ENCODE assay signal across 12 cellular contexts in genomic region chr14:51963164-51963733, GRCh38. TPM values are rescaled to one million over a fixed set of nuclear protein-coding genes. Genes with fewer than 3 reads are reported as not detected.
A peak's percentile ranks its signal among the peaks of the same experiment; 100 is the strongest.
DNase-seq lines count a peak whose midpoint lies in the region; ATAC-seq and TF ChIP-seq lines count a peak whose summit lies in the region.
"Had no signal": no experiment of that assay in that cellular context is flagged by ENCODE, and none has a peak within 500 bp of the region (broad histone marks: within the 10 kb centered on the region; RNA-seq: fewer than 3 reads in every experiment).

No MANE protein-coding gene starts in this region.

- TF ChIP-seq EP300 in tibial nerve (IDR thresholded peaks at IDR 0.05): peak in 1 of 2 donors; percentile 57

- H3K4me1 ChIP-seq in left lung (no peaks in the 10 kb centered on the region), tibial nerve (peaks cover 0 to 41% (median 10%) of the 10 kb centered on the region in 4 donors), MM.1S (ENCODE audit: low read length) (no peaks in the 10 kb centered on the region)

- no peak for ATAC-seq in left lung
- no peak for ATAC-seq in GM18870 (IDR thresholded peaks at IDR 0.05; ENCODE audit: unreplicated experiment)
- no peak for ATAC-seq in HG02763 (IDR thresholded peaks at IDR 0.05; ENCODE audit: unreplicated experiment)

- peak overlapping the region; percentile 67 for H3K27ac Mint-ChIP-seq in activated naive CD4-positive, alpha-beta T cell treated with anti-CD3 and anti-CD28 coated beads, Interleukin-2, amount 10 ng/mL, durations not matched to agents 7 days and 5 days
- peak overlapping the region in 4 of 5 experiments; percentile 72 to 91 (median 78) for H3K27ac Mint-ChIP-seq in brain

- H2AFZ ChIP-seq in MM.1S (ENCODE audit: low read length): no peak overlapping the region

- 12 to 16% methylated on average over 5 of the region's 5 CpGs for WGBS in tibial nerve, 2 donors

- no peaks in the 10 kb centered on the region for H3K27me3 Mint-ChIP-seq in activated naive CD4-positive, alpha-beta T cell treated with anti-CD3 and anti-CD28 coated beads, Interleukin-2, amount 10 ng/mL, durations not matched to agents 7 days and 5 days
- H3K27me3 Mint-ChIP-seq in brain: no peaks in the 10 kb centered on the region

- intact Hi-C loops in left lung (cut with DNase I): no loop called here

- no peaks in the 10 kb centered on the region for H4K20me1 ChIP-seq in MM.1S (ENCODE audit: insufficient read depth, low read length)

- peaks cover 22% of the 10 kb centered on the region for H3K4me1 Mint-ChIP-seq in activated naive CD4-positive, alpha-beta T cell treated with anti-CD3 and anti-CD28 coated beads, Interleukin-2, amount 10 ng/mL, durations not matched to agents 7 days and 5 days
- peaks cover 34% of the 10 kb centered on the region for H3K4me1 Mint-ChIP-seq in brain

- TF ChIP-seq POLR2A in tibial nerve (IDR thresholded peaks at IDR 0.05): peak in 1 of 2 donors; percentile 12

- peak overlapping the region; percentile 4 to 10 for H3K27ac ChIP-seq in left lung
- H3K27ac ChIP-seq in tibial nerve: peak overlapping the region; percentile 31 to 90 (median 68)
- no peak overlapping the region for H3K27ac ChIP-seq in MM.1S (ENCODE audit: low read length)

- H3K4me2 ChIP-seq in MM.1S (ENCODE audit: low read depth, low read length): no peak overlapping the region

- H3F3A ChIP-seq in MM.1S (ENCODE audit: insufficient read depth, low read length): no peaks in the 10 kb centered on the region

- H3K9me2 ChIP-seq in MM.1S (replicated peaks; ENCODE audit: insufficient read depth, low read length): no peaks in the 10 kb centered on the region

- H3K36me3 ChIP-seq in left lung: no peaks in the 10 kb centered on the region
- H3K36me3 ChIP-seq in tibial nerve: peaks cover 0 to 17% (median 0%) of the 10 kb centered on the region in 3 donors
- H3K36me3 ChIP-seq in MM.1S (replicated peaks; ENCODE audit: insufficient read depth, low read length): no peaks in the 10 kb centered on the region

- DNase-seq in activated naive CD4-positive, alpha-beta T cell treated with anti-CD3 and anti-CD28 coated beads, Interleukin-2, amount 10 ng/mL, durations not matched to agents 7 days and 5 days: no peak
- no peak for DNase-seq in activated naive CD4-positive, alpha-beta T cell (lab: John Stamatoyannopoulos, UW)
- DNase-seq in left lung (no peak), tibial nerve (ENCODE audit: low spot score in 2 of 2) (no peak), MM.1S (no peak)
- DNase-seq: anterior cingulate cortex; NCI-H2227 treated with DMSO at 0.1 percent for 48 hours; SIG-M5; stimulated activated naive CD4-positive, alpha-beta T cell treated with Interleukin-2 at 50 U/mL for 16 hours had no signal

- H3K4me3 Mint-ChIP-seq in activated naive CD4-positive, alpha-beta T cell treated with anti-CD3 and anti-CD28 coated beads, Interleukin-2, amount 10 ng/mL, durations not matched to agents 7 days and 5 days: no peak overlapping the region
- peak overlapping the region in 4 of 5 experiments; percentile 17 to 51 (median 44) for H3K4me3 Mint-ChIP-seq in brain

- H3K79me2 ChIP-seq in MM.1S (ENCODE audit: low read length): no peaks in the 10 kb centered on the region

- H3K9me3 Mint-ChIP-seq in activated naive CD4-positive, alpha-beta T cell treated with anti-CD3 and anti-CD28 coated beads, Interleukin-2, amount 10 ng/mL, durations not matched to agents 7 days and 5 days: peaks cover 18% of the 10 kb centered on the region
- H3K9me3 Mint-ChIP-seq in brain: peaks cover 21 to 29% (median 26%) of the 10 kb centered on the region in 5 experiments

- H3K27me3 ChIP-seq in left lung (no peaks in the 10 kb centered on the region), tibial nerve (no peaks in the 10 kb centered on the region), MM.1S (replicated peaks; ENCODE audit: insufficient read depth, low read length) (no peaks in the 10 kb centered on the region)

- no peak overlapping the region for H3K9ac ChIP-seq in MM.1S (ENCODE audit: low read length)

- CTCF ChIA-PET in activated naive CD4-positive, alpha-beta T cell treated with anti-CD3 and anti-CD28 coated beads, Interleukin-2, amount 10 ng/mL, durations not matched to agents 7 days and 5 days (lab: Charles Lee): interaction anchor here (1.3 kb wide), 1 partner anchor 15 kb away, joined by 5 read pairs; no protein-coding TSS in a partner anchor

- H3K4me3 ChIP-seq in left lung: no peak overlapping the region
- H3K4me3 ChIP-seq in tibial nerve: peak overlapping the region in 2 of 4 donors; percentile 11 to 36
- H3K4me3 ChIP-seq in MM.1S (ENCODE audit: low read length): no peak overlapping the region

- TF ChIP-seq CTCF in brain (conservative IDR thresholded peaks at IDR 0.05) (no peak), left lung (IDR thresholded peaks at IDR 0.05) (no peak), tibial nerve (IDR thresholded peaks at IDR 0.05) (no peak), MM.1S (IDR thresholded peaks at IDR 0.05; ENCODE audit: low read length) (no peak)

- H3K9me3 ChIP-seq in left lung (peaks cover 0 to 4% of the 10 kb centered on the region in 2 donors), tibial nerve (peaks cover 0 to 12% (median 1%) of the 10 kb centered on the region in 4 donors), MM.1S (replicated peaks; ENCODE audit: insufficient read depth, low read length) (no peaks in the 10 kb centered on the region)

- H3K36me3 Mint-ChIP-seq in activated naive CD4-positive, alpha-beta T cell treated with anti-CD3 and anti-CD28 coated beads, Interleukin-2, amount 10 ng/mL, durations not matched to agents 7 days and 5 days: peaks cover 81% of the 10 kb centered on the region
- H3K36me3 Mint-ChIP-seq in brain: peaks cover 85% of the 10 kb centered on the region

RNA-seq across cellular contexts. Expression of gene RTRAF, which starts 26.1 kb away (rescaled TPM):
- 178 TPM for polyA plus RNA-seq in brain (ENCODE audit: insufficient read depth, low read depth, low replicate concordance)
- total RNA-seq in left lung (100 to 1,000 TPM; 126 to 134 TPM), tibial nerve (10 to 100 TPM; 16.7 to 50.7 (median 35.7) TPM)
